ENCODE assay signal across 9 cellular contexts in genomic region chr12:123278150-123278627, GRCh38. TPM values are rescaled to one million over a fixed set of nuclear protein-coding genes. Genes with fewer than 3 reads are reported as not detected.
A peak's percentile ranks its signal among the peaks of the same experiment; 100 is the strongest.
DNase-seq lines count a peak whose midpoint lies in the region; ATAC-seq and TF ChIP-seq lines count a peak whose summit lies in the region.
"Had no signal": no experiment of that assay in that cellular context is flagged by ENCODE, and none has a peak within 500 bp of the region (broad histone marks: within the 10 kb centered on the region; RNA-seq: fewer than 3 reads in every experiment).

No MANE protein-coding gene starts in this region.

- no peak overlapping the region for H3K9ac ChIP-seq in KMS-11

- H3K4me2 ChIP-seq in KMS-11 = peak overlapping the region; percentile 21; the same call in 1 of the 2 replicates

- no peak overlapping the region for H3K27ac ChIP-seq in KMS-11

- no peaks in the 10 kb centered on the region for H3K36me3 Mint-ChIP-seq in T-helper 17 cell (ENCODE audit: low read depth)

- no peaks in the 10 kb centered on the region for H4K20me1 ChIP-seq in KMS-11 (ENCODE audit: insufficient read depth)

- no peaks in the 10 kb centered on the region for H3K79me2 ChIP-seq in KMS-11 (ENCODE audit: insufficient read depth, low read depth)

- H3K9me3 ChIP-seq in T-helper 17 cell (ENCODE audit: control insufficient read depth, low read length, poor library complexity, severe bottlenecking) = no peaks in the 10 kb centered on the region

- no peak overlapping the region for H2AFZ ChIP-seq in KMS-11 (ENCODE audit: low read depth)

- H3K27ac Mint-ChIP-seq in T-helper 17 cell = no peak overlapping the region

- ATAC-seq in GM18498 (IDR thresholded peaks at IDR 0.05; ENCODE audit: unreplicated experiment) (peak; percentile 79), GM21447 (IDR thresholded peaks at IDR 0.05; ENCODE audit: unreplicated experiment) (peak; percentile 92), left ventricle myocardium superior (peak; percentile 21), T-helper 17 cell (no peak)

- H3K4me1 ChIP-seq in KMS-11 (ENCODE audit: low read depth, poor library complexity, severe bottlenecking) = peaks cover 13% of the 10 kb centered on the region

- TF ChIP-seq POLR2A in lower leg skin (IDR thresholded peaks at IDR 0.05) = no peak

- H3K4me3 Mint-ChIP-seq in T-helper 17 cell = no peak overlapping the region

- no peaks in the 10 kb centered on the region for H3K27me3 ChIP-seq in KMS-11 (ENCODE audit: insufficient read depth, low read depth)

- WGBS in lower leg skin, 2 donors = 62 to 72% methylated on average over 2 of the region's 2 CpGs

- no peak for DNase-seq in left ventricle myocardium superior
- DNase-seq in T-helper 17 cell = no peak
- no peak for DNase-seq in epidermal melanocyte (ENCODE audit: insufficient read length, low spot score)
- no peak for DNase-seq in lower leg skin (ENCODE audit: low spot score in 2 of 2)
- DNase-seq in NCI-H82 treated with DMSO at 0.1 percent for 48 hours (lab: John Stamatoyannopoulos, UW; ENCODE audit: unreplicated experiment) = no peak
- DNase-seq: NCI-H69 had no signal

- H3K4me1 Mint-ChIP-seq in T-helper 17 cell = no peaks in the 10 kb centered on the region

- no peaks in the 10 kb centered on the region for H3K27me3 Mint-ChIP-seq in T-helper 17 cell

- intact Hi-C loops in left ventricle myocardium superior (cut with micrococcal nuclease) = no loop called here
- intact Hi-C loops in lower leg skin (cut with DNase I; ENCODE audit: low total_unique reads) = no loop called here

- TF ChIP-seq CTCF in KMS-11 (conservative IDR thresholded peaks at IDR 0.05; ENCODE audit: low read depth, low read length) (no peak), lower leg skin (IDR thresholded peaks at IDR 0.05) (no peak)

- H3K4me3 ChIP-seq in KMS-11 (IDR thresholded peaks at IDR 0.05; ENCODE audit: insufficient read depth, low read depth, low read length) = no peak overlapping the region
- H3K4me3 ChIP-seq in lower leg skin (ENCODE audit: low read depth, poor library complexity, severe bottlenecking) = no peak overlapping the region

- no peaks in the 10 kb centered on the region for H3K36me3 ChIP-seq in KMS-11 (ENCODE audit: insufficient read depth)

RNA-seq across cellular contexts. Expression of gene CDK2AP1, which starts 6.5 kb away (rescaled TPM):
- total RNA-seq in left ventricle myocardium superior (73.1 TPM), T-helper 17 cell (10 to 100 TPM in 1 of 2 donors, 1 to 10 TPM in 1; 6.3 to 21.4 TPM), lower leg skin (10 to 100 TPM; 35.3 to 85.6 (median 56.3) TPM)

RNA-seq across cellular contexts. Expression of gene MTRFR, which starts 45.0 kb away (rescaled TPM):
- total RNA-seq in left ventricle myocardium superior = 9.6 TPM
- 10 to 100 TPM; 23.2 to 24.5 TPM for total RNA-seq in T-helper 17 cell
- 10 to 100 TPM in 3 of 4 donors, 1 to 10 TPM in 1; 9.8 to 27.0 (median 11.8) TPM for total RNA-seq in lower leg skin

RNA-seq across cellular contexts. Expression of gene MPHOSPH9, which starts 45.2 kb away (rescaled TPM):
- total RNA-seq in left ventricle myocardium superior (27.7 TPM), T-helper 17 cell (10 to 100 TPM; 57.7 to 68.3 TPM), lower leg skin (10 to 100 TPM in 1 of 4 donors, 1 to 10 TPM in 3; 3.5 to 16.8 (median 9.8) TPM)
